In genomic region chr5:176365663-176366574, GRCh38 we compare ENCODE assay signal across 8 cellular contexts. TPM values are rescaled to one million over a fixed set of nuclear protein-coding genes. Genes with fewer than 3 reads are reported as not detected.
A peak's percentile ranks its signal among the peaks of the same experiment; 100 is the strongest.
DNase-seq lines count a peak whose midpoint lies in the region; ATAC-seq and TF ChIP-seq lines count a peak whose summit lies in the region.

No MANE protein-coding gene starts in this region.

- H3K27ac Mint-ChIP-seq in activated CD4-positive, alpha-beta T cell treated with anti-CD3 and anti-CD28 coated beads, Interleukin-2, amount 10 ng/mL, durations not matched to agents 7 days and 5 days: peak overlapping the region; percentile 91

- intact Hi-C loops in testis (cut with DNase I; ENCODE audit: low total_unique reads): no loop called here

- H3K4me1 ChIP-seq in mucosa of stomach (ENCODE audit: control insufficient read depth, insufficient read depth, low read length) (peaks cover 14% of the 10 kb centered on the region), testis (no peaks in the 10 kb centered on the region)

- POLR2A ChIA-PET in activated CD4-positive, alpha-beta T cell treated with anti-CD3 and anti-CD28 coated beads, Interleukin-2, amount 10 ng/mL, durations not matched to agents 7 days and 5 days (lab: Charles Lee): no interaction called here

- peak; percentile 24 for ATAC-seq in HG02885 (IDR thresholded peaks at IDR 0.05; ENCODE audit: poor library complexity, unreplicated experiment)

- no peak for TF ChIP-seq CTCF in epithelial cell of proximal tubule (conservative IDR thresholded peaks at IDR 0.05; ENCODE audit: low read depth, low read length)
- TF ChIP-seq CTCF in testis (IDR thresholded peaks at IDR 0.05): no peak

- H3K27ac ChIP-seq in testis: peak overlapping the region; percentile 40 to 80

- DNase-seq in GM04504 (ENCODE audit: low read depth) (peak; percentile 31), epithelial cell of proximal tubule (ENCODE audit: low read depth) (no peak), testis (peak; percentile 43), cerebellar nuclear complex (lab: John Stamatoyannopoulos, UW) (no peak), cerebellar cortex (ENCODE audit: low spot score) (no peak)
- peak; percentile 24 for DNase-seq in activated CD4-positive, alpha-beta T cell treated with anti-CD3 and anti-CD28 coated beads, Interleukin-2, amount 10 ng/mL, durations not matched to agents 7 days and 5 days

- H3K36me3 Mint-ChIP-seq in activated CD4-positive, alpha-beta T cell treated with anti-CD3 and anti-CD28 coated beads, Interleukin-2, amount 10 ng/mL, durations not matched to agents 7 days and 5 days (ENCODE audit: low read depth): peaks cover 10% of the 10 kb centered on the region

- no peaks in the 10 kb centered on the region for H3K9me3 Mint-ChIP-seq in activated CD4-positive, alpha-beta T cell treated with anti-CD3 and anti-CD28 coated beads, Interleukin-2, amount 10 ng/mL, durations not matched to agents 7 days and 5 days

- H3K27me3 Mint-ChIP-seq in activated CD4-positive, alpha-beta T cell treated with anti-CD3 and anti-CD28 coated beads, Interleukin-2, amount 10 ng/mL, durations not matched to agents 7 days and 5 days: no peaks in the 10 kb centered on the region

- peak overlapping the region; percentile 76 for H3K4me3 ChIP-seq in epithelial cell of proximal tubule (ENCODE audit: low read depth, low read length)
- H3K4me3 ChIP-seq in mucosa of stomach (ENCODE audit: low read length): peak overlapping the region; percentile 33
- H3K4me3 ChIP-seq in testis: peak overlapping the region; percentile 75 to 79

- H3K4me1 Mint-ChIP-seq in activated CD4-positive, alpha-beta T cell treated with anti-CD3 and anti-CD28 coated beads, Interleukin-2, amount 10 ng/mL, durations not matched to agents 7 days and 5 days: peaks cover 29% of the 10 kb centered on the region

- peak overlapping the region; percentile 48 for H3K9ac ChIP-seq in mucosa of stomach (ENCODE audit: low read length)

- H3K27me3 ChIP-seq in mucosa of stomach (ENCODE audit: control insufficient read depth, insufficient read depth, low read length): peaks cover 19% of the 10 kb centered on the region
- H3K27me3 ChIP-seq in testis: no peaks in the 10 kb centered on the region

- TF ChIP-seq POLR2A in testis (IDR thresholded peaks at IDR 0.05): no peak

- CTCF ChIA-PET in activated CD4-positive, alpha-beta T cell treated with anti-CD3 and anti-CD28 coated beads, Interleukin-2, amount 10 ng/mL, durations not matched to agents 7 days and 5 days (lab: Charles Lee): interaction anchor here (0.5 kb wide), 1 partner anchor 910 kb away, joined by 5 read pairs; no protein-coding TSS in a partner anchor

- H3K9me3 ChIP-seq in mucosa of stomach (ENCODE audit: control insufficient read depth, low read length): no peaks in the 10 kb centered on the region
- H3K9me3 ChIP-seq in testis: no peaks in the 10 kb centered on the region

- peak overlapping the region; percentile 70 for H3K4me3 Mint-ChIP-seq in activated CD4-positive, alpha-beta T cell treated with anti-CD3 and anti-CD28 coated beads, Interleukin-2, amount 10 ng/mL, durations not matched to agents 7 days and 5 days

- 10 to 13% methylated on average over 26 to 94 of the region's 95 CpGs for WGBS in testis, 2 donors

- H3K36me3 ChIP-seq in mucosa of stomach (ENCODE audit: control insufficient read depth, insufficient read depth, low read length): no peaks in the 10 kb centered on the region
- H3K36me3 ChIP-seq in testis (ENCODE audit: low read depth, missing control alignments): no peaks in the 10 kb centered on the region

RNA-seq across cellular contexts. Expression of gene ARL10, which starts 0.6 kb away (rescaled TPM):
- 1 to 10 TPM; 5.4 to 7.7 TPM for total RNA-seq in activated CD4-positive, alpha-beta T cell treated with anti-CD3 and anti-CD28 coated beads, Interleukin-2, amount 10 ng/mL, durations not matched to agents 7 days and 5 days
- total RNA-seq in epithelial cell of proximal tubule (2.9 and 3.4 TPM in 2 replicates), testis (1 to 10 TPM; 5.8 to 8.9 TPM)
- 8.3 TPM for polyA plus RNA-seq in testis (ENCODE audit: insufficient read depth, low read depth, low replicate concordance)

RNA-seq across cellular contexts. Expression of gene KIAA1191, which starts 4.4 kb away (rescaled TPM):
- total RNA-seq in activated CD4-positive, alpha-beta T cell treated with anti-CD3 and anti-CD28 coated beads, Interleukin-2, amount 10 ng/mL, durations not matched to agents 7 days and 5 days: 10 to 100 TPM; 46.3 to 53.6 TPM
- 88.1 and 90.1 TPM in 2 replicates for total RNA-seq in epithelial cell of proximal tubule
- 10 to 100 TPM; 35.5 to 60.3 TPM for total RNA-seq in testis
- 34.9 TPM for polyA plus RNA-seq in testis (ENCODE audit: insufficient read depth, low read depth, low replicate concordance)

RNA-seq across cellular contexts. Expression of gene NOP16, which starts 22.5 kb away (rescaled TPM):
- total RNA-seq in activated CD4-positive, alpha-beta T cell treated with anti-CD3 and anti-CD28 coated beads, Interleukin-2, amount 10 ng/mL, durations not matched to agents 7 days and 5 days: 10 to 100 TPM; 29.1 to 34.0 TPM
- total RNA-seq in epithelial cell of proximal tubule (23.5 and 42.7 TPM in 2 replicates), testis (10 to 100 TPM; 19.1 to 19.2 TPM)
- polyA plus RNA-seq in testis (ENCODE audit: insufficient read depth, low read depth, low replicate concordance): 23.6 TPM

RNA-seq across cellular contexts. Expression of gene HIGD2A, which starts 22.6 kb away (rescaled TPM):
- total RNA-seq in activated CD4-positive, alpha-beta T cell treated with anti-CD3 and anti-CD28 coated beads, Interleukin-2, amount 10 ng/mL, durations not matched to agents 7 days and 5 days: 100 to 1,000 TPM; 143 to 150 TPM
- total RNA-seq in epithelial cell of proximal tubule (118 and 123 TPM in 2 replicates), testis (100 to 1,000 TPM; 129 to 184 TPM)
- polyA plus RNA-seq in testis (ENCODE audit: insufficient read depth, low read depth, low replicate concordance): 128 TPM

RNA-seq across cellular contexts. Expression of gene CLTB, which starts 50.4 kb away (rescaled TPM):
- 10 to 100 TPM; 53.8 to 65.8 TPM for total RNA-seq in activated CD4-positive, alpha-beta T cell treated with anti-CD3 and anti-CD28 coated beads, Interleukin-2, amount 10 ng/mL, durations not matched to agents 7 days and 5 days
- total RNA-seq in epithelial cell of proximal tubule (149 and 152 TPM in 2 replicates), testis (100 to 1,000 TPM; 103 to 107 TPM)
- 60.8 TPM for polyA plus RNA-seq in testis (ENCODE audit: insufficient read depth, low read depth, low replicate concordance)

Comparison
In these comparisons a context has a peak if more than half of its experiments do, and no peak if none do; other contexts are left out.
1. DNase-seq: peak in GM04504 (single experiment), activated CD4-positive, alpha-beta T cell treated with anti-CD3 and anti-CD28 coated beads, Interleukin-2, amount 10 ng/mL, durations not matched to agents 7 days and 5 days (single experiment) and testis (single experiment); none in epithelial cell of proximal tubule (single experiment), cerebellar nuclear complex (0 of 2) and cerebellar cortex (single experiment).
2. Peak in every context shown above with its lines, with median percentiles within 50 percentile points of each other: H3K4me3 ChIP-seq.